1 cellular context compared by ENCODE assay signal in the genomic region with DNA sequence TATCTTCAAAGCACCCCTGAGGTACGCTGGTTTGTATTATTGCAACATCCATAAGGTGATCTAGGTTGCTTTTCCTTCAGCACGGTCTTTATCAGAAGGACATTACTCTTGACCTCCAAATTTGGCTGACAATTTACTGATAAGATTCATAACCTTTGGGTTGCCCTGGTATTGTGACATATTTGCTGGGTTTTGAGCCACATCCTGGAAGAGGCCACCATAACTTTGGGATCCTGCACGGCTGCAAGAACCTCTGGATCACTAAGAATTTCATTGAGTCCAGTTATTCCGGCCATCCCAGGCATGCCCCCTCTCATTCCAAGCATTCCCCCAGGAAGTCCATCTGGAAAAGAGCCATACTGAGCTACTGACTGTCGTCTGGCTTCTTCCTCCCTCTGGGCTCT.
TF ChIP-seq lines count a peak whose summit lies in the region.

No MANE protein-coding gene starts in this region.

TF ChIP-seq in K562, 482 proteins besides CTCF, POLR2A, EP300 and RAD21 (continued from another document):
- no peak for TF ChIP-seq ZNF696 (CRISPR knock-in tag; conservative IDR thresholded peaks at IDR 0.05)
- TF ChIP-seq, protein P1, sequence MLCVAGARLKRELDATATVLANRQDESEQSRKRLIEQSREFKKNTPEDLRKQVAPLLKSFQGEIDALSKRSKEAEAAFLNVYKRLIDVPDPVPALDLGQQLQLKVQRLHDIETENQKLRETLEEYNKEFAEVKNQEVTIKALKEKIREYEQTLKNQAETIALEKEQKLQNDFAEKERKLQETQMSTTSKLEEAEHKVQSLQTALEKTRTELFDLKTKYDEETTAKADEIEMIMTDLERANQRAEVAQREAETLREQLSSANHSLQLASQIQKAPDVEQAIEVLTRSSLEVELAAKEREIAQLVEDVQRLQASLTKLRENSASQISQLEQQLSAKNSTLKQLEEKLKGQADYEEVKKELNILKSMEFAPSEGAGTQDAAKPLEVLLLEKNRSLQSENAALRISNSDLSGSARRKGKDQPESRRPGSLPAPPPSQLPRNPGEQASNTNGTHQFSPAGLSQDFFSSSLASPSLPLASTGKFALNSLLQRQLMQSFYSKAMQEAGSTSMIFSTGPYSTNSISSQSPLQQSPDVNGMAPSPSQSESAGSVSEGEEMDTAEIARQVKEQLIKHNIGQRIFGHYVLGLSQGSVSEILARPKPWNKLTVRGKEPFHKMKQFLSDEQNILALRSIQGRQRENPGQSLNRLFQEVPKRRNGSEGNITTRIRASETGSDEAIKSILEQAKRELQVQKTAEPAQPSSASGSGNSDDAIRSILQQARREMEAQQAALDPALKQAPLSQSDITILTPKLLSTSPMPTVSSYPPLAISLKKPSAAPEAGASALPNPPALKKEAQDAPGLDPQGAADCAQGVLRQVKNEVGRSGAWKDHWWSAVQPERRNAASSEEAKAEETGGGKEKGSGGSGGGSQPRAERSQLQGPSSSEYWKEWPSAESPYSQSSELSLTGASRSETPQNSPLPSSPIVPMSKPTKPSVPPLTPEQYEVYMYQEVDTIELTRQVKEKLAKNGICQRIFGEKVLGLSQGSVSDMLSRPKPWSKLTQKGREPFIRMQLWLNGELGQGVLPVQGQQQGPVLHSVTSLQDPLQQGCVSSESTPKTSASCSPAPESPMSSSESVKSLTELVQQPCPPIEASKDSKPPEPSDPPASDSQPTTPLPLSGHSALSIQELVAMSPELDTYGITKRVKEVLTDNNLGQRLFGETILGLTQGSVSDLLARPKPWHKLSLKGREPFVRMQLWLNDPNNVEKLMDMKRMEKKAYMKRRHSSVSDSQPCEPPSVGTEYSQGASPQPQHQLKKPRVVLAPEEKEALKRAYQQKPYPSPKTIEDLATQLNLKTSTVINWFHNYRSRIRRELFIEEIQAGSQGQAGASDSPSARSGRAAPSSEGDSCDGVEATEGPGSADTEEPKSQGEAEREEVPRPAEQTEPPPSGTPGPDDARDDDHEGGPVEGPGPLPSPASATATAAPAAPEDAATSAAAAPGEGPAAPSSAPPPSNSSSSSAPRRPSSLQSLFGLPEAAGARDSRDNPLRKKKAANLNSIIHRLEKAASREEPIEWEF (CRISPR knock-in tag; IDR thresholded peaks at IDR 0.05), result no peak
- TF ChIP-seq NR2C1 (IDR thresholded peaks at IDR 0.05), result no peak
- peak; percentile 28; the same call in 1 of the 2 replicates for TF ChIP-seq NR2C1 (tag; IDR thresholded peaks at IDR 0.05)
- TF ChIP-seq, protein P2, sequence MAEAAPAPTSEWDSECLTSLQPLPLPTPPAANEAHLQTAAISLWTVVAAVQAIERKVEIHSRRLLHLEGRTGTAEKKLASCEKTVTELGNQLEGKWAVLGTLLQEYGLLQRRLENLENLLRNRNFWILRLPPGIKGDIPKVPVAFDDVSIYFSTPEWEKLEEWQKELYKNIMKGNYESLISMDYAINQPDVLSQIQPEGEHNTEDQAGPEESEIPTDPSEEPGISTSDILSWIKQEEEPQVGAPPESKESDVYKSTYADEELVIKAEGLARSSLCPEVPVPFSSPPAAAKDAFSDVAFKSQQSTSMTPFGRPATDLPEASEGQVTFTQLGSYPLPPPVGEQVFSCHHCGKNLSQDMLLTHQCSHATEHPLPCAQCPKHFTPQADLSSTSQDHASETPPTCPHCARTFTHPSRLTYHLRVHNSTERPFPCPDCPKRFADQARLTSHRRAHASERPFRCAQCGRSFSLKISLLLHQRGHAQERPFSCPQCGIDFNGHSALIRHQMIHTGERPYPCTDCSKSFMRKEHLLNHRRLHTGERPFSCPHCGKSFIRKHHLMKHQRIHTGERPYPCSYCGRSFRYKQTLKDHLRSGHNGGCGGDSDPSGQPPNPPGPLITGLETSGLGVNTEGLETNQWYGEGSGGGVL (CRISPR knock-in tag; IDR thresholded peaks at IDR 0.05), result no peak
- peak; percentile 89 for TF ChIP-seq CEBPB (tag; IDR thresholded peaks at IDR 0.05)
- TF ChIP-seq ESRRA (IDR thresholded peaks at IDR 0.05; ENCODE audit: borderline replicate concordance, low read depth), result peak; percentile 54; the same call in 1 of the 2 replicates
